In genomic region chr22:46671824-46672432, GRCh38 we compare ENCODE assay signal across 28 cellular contexts. TPM values are rescaled to one million over a fixed set of nuclear protein-coding genes. Genes with fewer than 3 reads are reported as not detected.
DNase-seq lines count a peak whose midpoint lies in the region; ATAC-seq, FAIRE-seq and TF ChIP-seq lines count a peak whose summit lies in the region.
"Had no signal": no experiment of that assay in that cellular context is flagged by ENCODE, and none has a peak within 500 bp of the region (broad histone marks: within the 10 kb centered on the region; RNA-seq: fewer than 3 reads in every experiment).

No MANE protein-coding gene starts in this region.

- peak overlapping the region; percentile 93 for H3K27ac Mint-ChIP-seq in activated naive CD4-positive, alpha-beta T cell treated with anti-CD3 and anti-CD28 coated beads for 36 hours
- H3K27ac Mint-ChIP-seq in dendritic cell treated with granulocyte-macrophage colony-stimulating factor and Interleukin-4, amounts not matched to agents 40 ng/mL and 50 ng/mL, for 4 days = peak overlapping the region; percentile 73
- H3K27ac Mint-ChIP-seq in stimulated activated memory B cell treated with anti-CD40 and anti-IgM and Interleukin-4, amounts not matched to agents 10 μg/mL and 1 μg/mL and 100 μg/mL, for 72 hours = peak overlapping the region; percentile 78
- H3K27ac Mint-ChIP-seq: endodermal cell had no signal

- H3K9me3 ChIP-seq in KOPT-K1 (ENCODE audit: insufficient read depth, low read length, poor library complexity, severe bottlenecking) (no peaks in the 10 kb centered on the region), pancreas (no peaks in the 10 kb centered on the region), tibial artery (no peaks in the 10 kb centered on the region)
- H3K9me3 ChIP-seq: A549, heart left ventricle, psoas muscle had no signal

- no peaks in the 10 kb centered on the region for H3K27me3 Mint-ChIP-seq in activated naive CD4-positive, alpha-beta T cell treated with anti-CD3 and anti-CD28 coated beads for 36 hours (ENCODE audit: low read depth)
- H3K27me3 Mint-ChIP-seq in dendritic cell treated with granulocyte-macrophage colony-stimulating factor and Interleukin-4, amounts not matched to agents 40 ng/mL and 50 ng/mL, for 4 days = no peaks in the 10 kb centered on the region
- H3K27me3 Mint-ChIP-seq in stimulated activated memory B cell treated with anti-CD40 and anti-IgM and Interleukin-4, amounts not matched to agents 10 μg/mL and 1 μg/mL and 100 μg/mL, for 72 hours = no peaks in the 10 kb centered on the region
- H3K27me3 Mint-ChIP-seq: activated naive CD4-positive, alpha-beta T cell treated with anti-CD3 and anti-CD28 coated beads, Interleukin-2, amount 50 U/mL, for 24 hours; stimulated activated naive CD8-positive, alpha-beta T cell treated with anti-CD3 and anti-CD28 coated beads, Interleukin-15, Interleukin-2, amounts not matched to agents 100 ng/mL and 50 ng/mL, for 24 hours had no signal

- TF ChIP-seq CTCF in pancreas (IDR thresholded peaks at IDR 0.05) (no peak), tibial artery (IDR thresholded peaks at IDR 0.05) (no peak)

- no peak overlapping the region for H3K4me3 ChIP-seq in pancreas
- no peak overlapping the region for H3K4me3 ChIP-seq in tibial artery
- H3K4me3 ChIP-seq: A549, heart left ventricle, psoas muscle had no signal

- H3K27ac ChIP-seq in KOPT-K1 (ENCODE audit: low read depth, low read length, poor library complexity, severe bottlenecking) (peak overlapping the region; percentile 94), pancreas (no peak overlapping the region), tibial artery (no peak overlapping the region)
- H3K27ac ChIP-seq: A549, psoas muscle had no signal

- H3K9me3 Mint-ChIP-seq in activated naive CD4-positive, alpha-beta T cell treated with anti-CD3 and anti-CD28 coated beads for 36 hours = no peaks in the 10 kb centered on the region
- no peaks in the 10 kb centered on the region for H3K9me3 Mint-ChIP-seq in dendritic cell treated with granulocyte-macrophage colony-stimulating factor and Interleukin-4, amounts not matched to agents 40 ng/mL and 50 ng/mL, for 4 days
- no peaks in the 10 kb centered on the region for H3K9me3 Mint-ChIP-seq in stimulated activated memory B cell treated with anti-CD40 and anti-IgM and Interleukin-4, amounts not matched to agents 10 μg/mL and 1 μg/mL and 100 μg/mL, for 72 hours
- H3K9me3 Mint-ChIP-seq: activated naive CD4-positive, alpha-beta T cell treated with anti-CD3 and anti-CD28 coated beads, Interleukin-2, amount 50 U/mL, for 24 hours; endodermal cell; stimulated activated naive CD8-positive, alpha-beta T cell treated with anti-CD3 and anti-CD28 coated beads, Interleukin-15, Interleukin-2, amounts not matched to agents 100 ng/mL and 50 ng/mL, for 24 hours had no signal

- no peak overlapping the region for H3K4me3 Mint-ChIP-seq in activated naive CD4-positive, alpha-beta T cell treated with anti-CD3 and anti-CD28 coated beads for 36 hours
- no peak overlapping the region for H3K4me3 Mint-ChIP-seq in dendritic cell treated with granulocyte-macrophage colony-stimulating factor and Interleukin-4, amounts not matched to agents 40 ng/mL and 50 ng/mL, for 4 days
- peak overlapping the region; percentile 66 for H3K4me3 Mint-ChIP-seq in stimulated activated memory B cell treated with anti-CD40 and anti-IgM and Interleukin-4, amounts not matched to agents 10 μg/mL and 1 μg/mL and 100 μg/mL, for 72 hours
- H3K4me3 Mint-ChIP-seq: activated naive CD4-positive, alpha-beta T cell treated with anti-CD3 and anti-CD28 coated beads, Interleukin-2, amount 50 U/mL, for 24 hours; endodermal cell had no signal

- no peaks in the 10 kb centered on the region for H3K27me3 ChIP-seq in pancreas
- H3K27me3 ChIP-seq in tibial artery = no peaks in the 10 kb centered on the region
- H3K27me3 ChIP-seq: heart left ventricle had no signal

- intact Hi-C loops in activated naive CD4-positive, alpha-beta T cell treated with anti-CD3 and anti-CD28 coated beads for 36 hours (cut with micrococcal nuclease) = loop anchor here (5.0 kb wide), 1 partner anchor 85 kb away; no protein-coding TSS in a partner anchor
- intact Hi-C loops in dendritic cell treated with granulocyte-macrophage colony-stimulating factor and Interleukin-4, amounts not matched to agents 40 ng/mL and 50 ng/mL, for 4 days (cut with micrococcal nuclease) = loop anchor here (5.0 to 10.0 kb wide), 2 partner anchors 47 to 95 kb away; partner anchors contain the start of gene GRAMD4
- intact Hi-C loops in pancreas (cut with DNase I) (no loop called here), tibial artery (cut with DNase I; ENCODE audit: low total_unique reads) (no loop called here)

- peak; percentile 49 for ATAC-seq in stimulated activated memory B cell treated with anti-CD40 and anti-IgM and Interleukin-4, amounts not matched to agents 10 μg/mL and 1 μg/mL and 100 μg/mL, for 72 hours
- ATAC-seq in pancreas = no peak
- ATAC-seq: A549, esophagus mucosa, HCT116, heart left ventricle, psoas muscle had no signal

- FAIRE-seq in GM19239 (lab: Jason Lieb, UNC) (no peak), pancreas (lab: Jason Lieb, UNC) (no peak)
- FAIRE-seq: A549 had no signal

- 90 to 91% methylated on average over 15 to 17 of the region's 17 CpGs for WGBS in pancreas, 2 donors

- DNase-seq in activated naive CD4-positive, alpha-beta T cell treated with anti-CD3 and anti-CD28 coated beads for 36 hours = no peak
- DNase-seq in activated naive CD4-positive, alpha-beta T cell treated with anti-CD3 and anti-CD28 coated beads, Interleukin-2, amount 50 U/mL, for 16 hours = no peak
- no peak for DNase-seq in GM19239 (ENCODE audit: insufficient read length, low spot score)
- DNase-seq in pancreas = no peak
- DNase-seq in tibial artery = no peak
- DNase-seq: AML-193; aorta; cortex of kidney; endodermal cell; heart left ventricle; KBM-7; mammary epithelial cell; MM.1S; NCI-H1436 treated with DMSO at 0.1 percent for 48 hours; NCI-H510A; NK-92 treated with Interleukin-12 subunit alpha and Interleukin-12 subunit beta, amount 100 ng/mL, for 24 hours; nucleus accumbens; psoas muscle; Right ventricle myocardium superior; T-helper 9 cell had no signal

- CTCF ChIA-PET in activated naive CD4-positive, alpha-beta T cell treated with anti-CD3 and anti-CD28 coated beads for 36 hours (lab: Charles Lee) = interaction anchor here (0.7 kb wide), 1 partner anchor 635 kb away, joined by 4 read pairs; no protein-coding TSS in a partner anchor

- H3K4me1 ChIP-seq in pancreas (no peaks in the 10 kb centered on the region), tibial artery (no peaks in the 10 kb centered on the region)
- H3K4me1 ChIP-seq: A549 had no signal

- H3K36me3 ChIP-seq in KOPT-K1 (ENCODE audit: insufficient read depth, low read length) (peaks cover 66% of the 10 kb centered on the region), pancreas (peaks cover 0 to 19% (median 8%) of the 10 kb centered on the region in 3 donors), tibial artery (peaks cover 0 to 83% (median 19%) of the 10 kb centered on the region in 3 donors)

- peaks cover 11% of the 10 kb centered on the region for H3K36me3 Mint-ChIP-seq in activated naive CD4-positive, alpha-beta T cell treated with anti-CD3 and anti-CD28 coated beads for 36 hours (ENCODE audit: low read depth)
- peaks cover 99% of the 10 kb centered on the region for H3K36me3 Mint-ChIP-seq in dendritic cell treated with granulocyte-macrophage colony-stimulating factor and Interleukin-4, amounts not matched to agents 40 ng/mL and 50 ng/mL, for 4 days (ENCODE audit: low read depth)
- peaks cover 63% of the 10 kb centered on the region for H3K36me3 Mint-ChIP-seq in stimulated activated memory B cell treated with anti-CD40 and anti-IgM and Interleukin-4, amounts not matched to agents 10 μg/mL and 1 μg/mL and 100 μg/mL, for 72 hours

- H3K4me1 Mint-ChIP-seq in activated naive CD4-positive, alpha-beta T cell treated with anti-CD3 and anti-CD28 coated beads for 36 hours (ENCODE audit: low read depth) = peaks cover 42% of the 10 kb centered on the region
- peaks cover 33% of the 10 kb centered on the region for H3K4me1 Mint-ChIP-seq in dendritic cell treated with granulocyte-macrophage colony-stimulating factor and Interleukin-4, amounts not matched to agents 40 ng/mL and 50 ng/mL, for 4 days (ENCODE audit: low read depth)
- H3K4me1 Mint-ChIP-seq in stimulated activated memory B cell treated with anti-CD40 and anti-IgM and Interleukin-4, amounts not matched to agents 10 μg/mL and 1 μg/mL and 100 μg/mL, for 72 hours = peaks cover 32% of the 10 kb centered on the region
- H3K4me1 Mint-ChIP-seq: endodermal cell had no signal

RNA-seq across cellular contexts. Expression of gene GRAMD4, which starts 51.7 kb away (rescaled TPM):
- 10 to 100 TPM; 34.3 to 35.4 TPM for total RNA-seq in activated naive CD4-positive, alpha-beta T cell treated with anti-CD3 and anti-CD28 coated beads for 36 hours
- 10 to 100 TPM; 16.6 to 36.4 (median 23.6) TPM for total RNA-seq in pancreas
- polyA plus RNA-seq in pancreas = 10 to 100 TPM; 13.2 to 13.8 TPM

Comparison
In these comparisons a context has a peak if more than half of its experiments do, and no peak if none do; other contexts are left out.
1. intact Hi-C loops: an anchor here in activated naive CD4-positive, alpha-beta T cell treated with anti-CD3 and anti-CD28 coated beads for 36 hours (5.0 kb wide) and dendritic cell treated with granulocyte-macrophage colony-stimulating factor and Interleukin-4, amounts not matched to agents 40 ng/mL and 50 ng/mL, for 4 days (5.0 to 10.0 kb wide); none called in pancreas and tibial artery.